In genomic region chr14:50773632-50774541, GRCh38 we compare ENCODE assay signal across 1 cellular context.
TF ChIP-seq lines count a peak whose summit lies in the region.

No MANE protein-coding gene starts in this region.

TF ChIP-seq in liver, 16 proteins besides CTCF, POLR2A, EP300 and RAD21 (continued from another document):
- TF ChIP-seq MAX (IDR thresholded peaks at IDR 0.05): no peak
- no peak for TF ChIP-seq ZBTB33 (IDR thresholded peaks at IDR 0.05)
- TF ChIP-seq NR2F2 (IDR thresholded peaks at IDR 0.05): no peak
- TF ChIP-seq EGR1 (IDR thresholded peaks at IDR 0.05; ENCODE audit: low read depth in 2 of 2): no peak
